8 cellular contexts compared by ENCODE assay signal in genomic region chr4:67746797-67747495, GRCh38. TPM values are rescaled to one million over a fixed set of nuclear protein-coding genes. Genes with fewer than 3 reads are reported as not detected.
DNase-seq lines count a peak whose midpoint lies in the region; ATAC-seq and TF ChIP-seq lines count a peak whose summit lies in the region.

No MANE protein-coding gene starts in this region.

- intact Hi-C loops in thyroid gland (cut with DNase I): no loop called here

- no peaks in the 10 kb centered on the region for H3K4me1 ChIP-seq in thyroid gland

- H3K4me3 ChIP-seq in GM12864 (ENCODE audit: low read depth, low read length) (no peak overlapping the region), thyroid gland (replicated peaks in 1 of 3) (no peak overlapping the region)

- TF ChIP-seq POLR2A in thyroid gland (IDR thresholded peaks at IDR 0.05): no peak

- DNase-seq in AG20443 (ENCODE audit: low spot score) (peak; percentile 26), GM12864 (ENCODE audit: low read depth) (peak; percentile 13), HuH-7 (ENCODE audit: low spot score) (peak; percentile 2), inferior parietal cortex (ENCODE audit: extremely low spot score) (peak; percentile 79), thyroid gland (no peak)

- no peaks in the 10 kb centered on the region for H3K36me3 ChIP-seq in thyroid gland

- no peaks in the 10 kb centered on the region for H3K9me3 ChIP-seq in thyroid gland

- TF ChIP-seq CTCF in GM12864 (IDR thresholded peaks at IDR 0.05; ENCODE audit: low read depth, low read length, missing control alignments) (peak; percentile 39), VCaP (conservative IDR thresholded peaks at IDR 0.05) (peak; percentile 89), thyroid gland (IDR thresholded peaks at IDR 0.05) (peak in 5 of 6 experiments; percentile 39 to 60 (median 57))

- 62 to 63% methylated on average over 5 of the region's 5 CpGs for WGBS in thyroid gland, 2 donors

- no peaks in the 10 kb centered on the region for H3K27me3 ChIP-seq in thyroid gland

- ATAC-seq in HG03045 (IDR thresholded peaks at IDR 0.05; ENCODE audit: unreplicated experiment) (no peak), HG02840 (IDR thresholded peaks at IDR 0.05; ENCODE audit: low FRiP score, unreplicated experiment) (no peak)

- H3K27ac ChIP-seq in VCaP: no peak overlapping the region
- H3K27ac ChIP-seq in thyroid gland: no peak overlapping the region

RNA-seq across cellular contexts. Expression of gene GNRHR, which starts 7.2 kb away (rescaled TPM):
- total RNA-seq in thyroid gland: not detected

RNA-seq across cellular contexts. Expression of gene UBA6, which starts 46.0 kb away (rescaled TPM):
- 100 to 1,000 TPM in 2 of 4 donors, 10 to 100 TPM in 2; 31.9 to 180 (median 97.5) TPM for total RNA-seq in thyroid gland

Comparison
In these comparisons a context has a peak if more than half of its experiments do, and no peak if none do; other contexts are left out.
1. DNase-seq: peak in AG20443 (single experiment), GM12864 (single experiment), HuH-7 (single experiment) and inferior parietal cortex (single experiment); none in thyroid gland (0 of 2).
2. CTCF ChIP-seq: peak in every context shown above with its lines; median percentile 89 in VCaP; 57 in thyroid gland; 39 in GM12864.